Comparison of ENCODE assay signal across 14 cellular contexts in genomic region chrX:136584545-136584944, GRCh38. TPM values are rescaled to one million over a fixed set of nuclear protein-coding genes. Genes with fewer than 3 reads are reported as not detected.
DNase-seq lines count a peak whose midpoint lies in the region; ATAC-seq, FAIRE-seq and TF ChIP-seq lines count a peak whose summit lies in the region.
"Had no signal": no experiment of that assay in that cellular context is flagged by ENCODE, and none has a peak within 500 bp of the region (broad histone marks: within the 10 kb centered on the region; RNA-seq: fewer than 3 reads in every experiment).

No MANE protein-coding gene starts in this region.

- no peak overlapping the region for H3K4me3 ChIP-seq in CD8-positive, alpha-beta T cell (ENCODE audit: low read depth, low read length)
- no peak overlapping the region for H3K4me3 ChIP-seq in OCI-LY3 (ENCODE audit: low read length)
- H3K4me3 ChIP-seq: BLaER1, ovary had no signal

- no peaks in the 10 kb centered on the region for H3K27me3 Mint-ChIP-seq in CD8-positive, alpha-beta T cell (ENCODE audit: low read depth)
- H3K27me3 Mint-ChIP-seq in activated naive CD8-positive, alpha-beta T cell treated with anti-CD3 and anti-CD28 coated beads, Interleukin-2, amount 50 U/mL, for 24 hours = no peaks in the 10 kb centered on the region
- H3K27me3 Mint-ChIP-seq in naive thymus-derived CD8-positive, alpha-beta T cell = no peaks in the 10 kb centered on the region

- intact Hi-C loops in CD8-positive, alpha-beta T cell (cut with DNase I, micrococcal nuclease) = loop anchor here in 1 of 2 experiments (10.0 kb wide), 1 partner anchor 320 kb away; no protein-coding TSS in a partner anchor

- peaks cover 43% of the 10 kb centered on the region for H3K4me1 Mint-ChIP-seq in CD8-positive, alpha-beta T cell (ENCODE audit: low read depth)
- peaks cover 66% of the 10 kb centered on the region for H3K4me1 Mint-ChIP-seq in activated naive CD8-positive, alpha-beta T cell treated with anti-CD3 and anti-CD28 coated beads, Interleukin-2, amount 50 U/mL, for 24 hours
- peaks cover 16 to 44% (median 40%) of the 10 kb centered on the region in 4 donors for H3K4me1 Mint-ChIP-seq in naive thymus-derived CD8-positive, alpha-beta T cell

- H3K9me3 Mint-ChIP-seq in CD8-positive, alpha-beta T cell = no peaks in the 10 kb centered on the region
- no peaks in the 10 kb centered on the region for H3K9me3 Mint-ChIP-seq in activated naive CD8-positive, alpha-beta T cell treated with anti-CD3 and anti-CD28 coated beads, Interleukin-2, amount 50 U/mL, for 24 hours
- no peaks in the 10 kb centered on the region for H3K9me3 Mint-ChIP-seq in naive thymus-derived CD8-positive, alpha-beta T cell
- H3K9me3 Mint-ChIP-seq: WTC11 had no signal

- FAIRE-seq in GM19239 (lab: Jason Lieb, UNC) = no peak

- DNase-seq in CD8-positive, alpha-beta T cell = no peak
- peak; percentile 45 for DNase-seq in activated naive CD8-positive, alpha-beta T cell treated with anti-CD3 and anti-CD28 coated beads, Interleukin-2, amount 50 U/mL, for 24 hours
- DNase-seq in DMS79 (lab: John Stamatoyannopoulos, UW) = no peak
- no peak for DNase-seq in GM19239 (ENCODE audit: insufficient read length, low spot score)
- no peak for DNase-seq in naive thymus-derived CD8-positive, alpha-beta T cell
- DNase-seq: amygdala, dermis blood vessel endothelial cell, ovary had no signal

- POLR2A ChIA-PET in CD8-positive, alpha-beta T cell (lab: Charles Lee) = interaction anchor here (0.8 to 1.2 kb wide), 2 partner anchors 88 to 110 kb away, joined by 3 to 5 read pairs; no protein-coding TSS in a partner anchor
- POLR2A ChIA-PET in naive thymus-derived CD8-positive, alpha-beta T cell (lab: Charles Lee) = interaction anchor here (0.7 kb wide), 1 partner anchor 42 kb away, joined by 3 read pairs; no protein-coding TSS in a partner anchor

- no peak overlapping the region for H3K4me3 Mint-ChIP-seq in CD8-positive, alpha-beta T cell
- peak overlapping the region; percentile 32 for H3K4me3 Mint-ChIP-seq in activated naive CD8-positive, alpha-beta T cell treated with anti-CD3 and anti-CD28 coated beads, Interleukin-2, amount 50 U/mL, for 24 hours
- no peak overlapping the region for H3K4me3 Mint-ChIP-seq in naive thymus-derived CD8-positive, alpha-beta T cell
- H3K4me3 Mint-ChIP-seq: WTC11 had no signal

- peak overlapping the region; percentile 64 for H3K27ac Mint-ChIP-seq in CD8-positive, alpha-beta T cell
- H3K27ac Mint-ChIP-seq in activated naive CD8-positive, alpha-beta T cell treated with anti-CD3 and anti-CD28 coated beads, Interleukin-2, amount 50 U/mL, for 24 hours = peak overlapping the region; percentile 89
- peak overlapping the region in 5 of 10 donors; percentile 81 to 96 (median 92) for H3K27ac Mint-ChIP-seq in naive thymus-derived CD8-positive, alpha-beta T cell
- H3K27ac Mint-ChIP-seq: WTC11 had no signal

- no peaks in the 10 kb centered on the region for H3K36me3 Mint-ChIP-seq in CD8-positive, alpha-beta T cell
- H3K36me3 Mint-ChIP-seq in activated naive CD8-positive, alpha-beta T cell treated with anti-CD3 and anti-CD28 coated beads, Interleukin-2, amount 50 U/mL, for 24 hours (ENCODE audit: low read depth) = no peaks in the 10 kb centered on the region
- H3K36me3 Mint-ChIP-seq in naive thymus-derived CD8-positive, alpha-beta T cell = no peaks in the 10 kb centered on the region
- H3K36me3 Mint-ChIP-seq: WTC11 had no signal

- peak overlapping the region; percentile 64; the same call in 1 of the 2 replicates for H3K4me2 ChIP-seq in OCI-LY3 (ENCODE audit: low read length)
- H3K4me2 ChIP-seq: BLaER1 had no signal

- H3K4me1 ChIP-seq in CD8-positive, alpha-beta T cell (ENCODE audit: insufficient read depth, low read length) = peaks cover 38% of the 10 kb centered on the region
- H3K4me1 ChIP-seq in OCI-LY3 (ENCODE audit: low read length) = peaks cover 29% of the 10 kb centered on the region

- no peak for TF ChIP-seq CTCF in CD8-positive, alpha-beta T cell (IDR thresholded peaks at IDR 0.05)
- TF ChIP-seq CTCF in OCI-LY3 (IDR thresholded peaks at IDR 0.05; ENCODE audit: low read depth, low read length) = no peak

- H2AFZ ChIP-seq in OCI-LY3 (ENCODE audit: low read depth, low read length) = no peak overlapping the region; the same call in 1 of the 2 replicates

- H4K20me1 ChIP-seq in OCI-LY3 (ENCODE audit: insufficient read depth, low read length) = no peaks in the 10 kb centered on the region
- H4K20me1 ChIP-seq: BLaER1 had no signal

- no peaks in the 10 kb centered on the region for H3K36me3 ChIP-seq in CD8-positive, alpha-beta T cell (ENCODE audit: insufficient read depth, low read length)
- H3K36me3 ChIP-seq in OCI-LY3 (replicated peaks; ENCODE audit: low read depth, low read length) = no peaks in the 10 kb centered on the region
- H3K36me3 ChIP-seq: BLaER1, ovary had no signal

- H3K27ac ChIP-seq in CD8-positive, alpha-beta T cell (ENCODE audit: low read depth, low read length) = no peak overlapping the region
- H3K27ac ChIP-seq in OCI-LY3 (ENCODE audit: low read length) = no peak overlapping the region
- H3K27ac ChIP-seq: BLaER1, ovary had no signal

- no peaks in the 10 kb centered on the region for H3K9me3 ChIP-seq in CD8-positive, alpha-beta T cell (ENCODE audit: low read length)
- H3K9me3 ChIP-seq in OCI-LY3 (ENCODE audit: insufficient read depth, low read length) = no peaks in the 10 kb centered on the region
- H3K9me3 ChIP-seq: BLaER1, ovary had no signal

- CTCF ChIA-PET in CD8-positive, alpha-beta T cell (lab: Charles Lee) = interaction anchor here (1.4 to 3.1 kb wide), 2 partner anchors 8 to 90 kb away, joined by 3 to 16 read pairs; no protein-coding TSS in a partner anchor

- no peak for ATAC-seq in CD8-positive, alpha-beta T cell
- ATAC-seq in GM19351 (IDR thresholded peaks at IDR 0.05; ENCODE audit: unreplicated experiment) (peak; percentile 61), HG03432 (IDR thresholded peaks at IDR 0.05; ENCODE audit: unreplicated experiment) (no peak)
- peak; percentile 18 for ATAC-seq in activated naive CD8-positive, alpha-beta T cell treated with anti-CD3 and anti-CD28 coated beads, Interleukin-2, amount 50 U/mL, for 24 hours
- no peak for ATAC-seq in naive thymus-derived CD8-positive, alpha-beta T cell
- ATAC-seq: WTC11 had no signal

- H3K27me3 ChIP-seq in CD8-positive, alpha-beta T cell (ENCODE audit: insufficient read depth, low read length) = no peaks in the 10 kb centered on the region
- H3K27me3 ChIP-seq in OCI-LY3 (ENCODE audit: low read depth, low read length) = no peaks in the 10 kb centered on the region
- H3K27me3 ChIP-seq: ovary had no signal

- no peak overlapping the region for H3K9ac ChIP-seq in OCI-LY3 (ENCODE audit: low read length)
- H3K9ac ChIP-seq: BLaER1 had no signal

- no peaks in the 10 kb centered on the region for H3K79me2 ChIP-seq in OCI-LY3 (ENCODE audit: low read length)

RNA-seq across cellular contexts. Expression of gene VGLL1, which starts 52.5 kb away (rescaled TPM):
- total RNA-seq in CD8-positive, alpha-beta T cell = not detected
- total RNA-seq in naive thymus-derived CD8-positive, alpha-beta T cell = not detected
- not detected for polyA plus RNA-seq in naive thymus-derived CD8-positive, alpha-beta T cell
- total RNA-seq: dermis blood vessel endothelial cell, G401, WTC11 had no signal
- polyA plus RNA-seq: ovary had no signal

Comparison
In these comparisons a context has a peak if more than half of its experiments do, and no peak if none do; other contexts are left out.
1. ATAC-seq: peak in GM19351 (single experiment) and activated naive CD8-positive, alpha-beta T cell treated with anti-CD3 and anti-CD28 coated beads, Interleukin-2, amount 50 U/mL, for 24 hours (single experiment); none in CD8-positive, alpha-beta T cell (single experiment), HG03432 (single experiment) and naive thymus-derived CD8-positive, alpha-beta T cell (0 of 2).